Comparison of ENCODE assay signal across 25 cellular contexts in genomic region chrX:150085881-150086280, GRCh38.
DNase-seq lines count a peak whose midpoint lies in the region; ATAC-seq lines count a peak whose summit lies in the region.
"Had no signal": no experiment of that assay in that cellular context is flagged by ENCODE, and none has a peak within 500 bp of the region (broad histone marks: within the 10 kb centered on the region; RNA-seq: fewer than 3 reads in every experiment).

No MANE protein-coding gene starts in this region.

- no peaks in the 10 kb centered on the region for H3K79me1 ChIP-seq in mesenchymal stem cell (replicated peaks; ENCODE audit: low read length, poor library complexity, severe bottlenecking)

- H3K4ac ChIP-seq in mesenchymal stem cell (ENCODE audit: low read depth in 1 of 2, low read length in 2 of 2), result no peak overlapping the region

- H3K4me3 ChIP-seq in mesenchymal stem cell (ENCODE audit: insufficient read depth in 1 of 2, low read depth in 1 of 2, low read length in 2 of 2), result no peak overlapping the region
- H3K4me3 ChIP-seq: cardiac muscle cell, dorsolateral prefrontal cortex, left lung, mucosa of descending colon, smooth muscle cell had no signal

- H2BK12ac ChIP-seq in mesenchymal stem cell (ENCODE audit: low read length in 2 of 2), result no peak overlapping the region

- peak; percentile 24 for DNase-seq in Daoy (ENCODE audit: low read depth)
- peak; percentile 29 for DNase-seq in RPMI7951 (ENCODE audit: low read depth)
- DNase-seq in dermis blood vessel endothelial cell, result peak; percentile 68
- DNase-seq in mesenchymal stem cell, result no peak
- DNase-seq in NCI-H2171 treated with DMSO at 0.1 percent for 48 hours (lab: John Stamatoyannopoulos, UW), result no peak
- DNase-seq in activated naive CD4-positive, alpha-beta T cell treated with anti-CD3 and anti-CD28 coated beads, Interleukin-2, amount 50 U/mL, for 16 hours, result no peak
- DNase-seq: activated CD4-positive, alpha-beta T cell treated with anti-CD3 and anti-CD28 coated beads, Interleukin-2, amount 10 ng/mL, durations not matched to agents 24 days and 14 days; activated naive CD8-positive, alpha-beta T cell treated with anti-CD3 and anti-CD28 coated beads, Interleukin-2, amount 10 ng/mL, durations not matched to agents 7 days and 5 days; COR-L47; dorsolateral prefrontal cortex; glutamatergic neuron; left lung; MM.1S; mucosa of descending colon; NCI-H1436; NCI-H774; Right ventricle myocardium superior; stimulated activated CD4-positive, alpha-beta T cell treated with anti-CD3 and anti-CD28 coated beads, Interleukin-2, amount 100 ng/mL, for 48 hours; stimulated activated naive CD8-positive, alpha-beta T cell treated with anti-CD3 and anti-CD28 coated beads, Interleukin-15, Interleukin-2, amounts not matched to agents 100 U/mL and 50 U/mL, for 24 hours; T-helper 1 cell had no signal

- no peak overlapping the region for H2BK15ac ChIP-seq in mesenchymal stem cell (ENCODE audit: low read depth, poor library complexity, severe bottlenecking)

- H3K9me3 ChIP-seq in mesenchymal stem cell (ENCODE audit: control insufficient read depth, low read length), result no peaks in the 10 kb centered on the region
- H3K9me3 ChIP-seq: left lung, mucosa of descending colon had no signal

- H3K27ac ChIP-seq in mesenchymal stem cell (ENCODE audit: low read length, poor library complexity, severe bottlenecking), result no peak overlapping the region
- H3K27ac ChIP-seq: cardiac muscle cell, dorsolateral prefrontal cortex, left lung had no signal

- no peak overlapping the region for H2AFZ ChIP-seq in mesenchymal stem cell (ENCODE audit: low read depth, low read length)

- peaks cover 4% of the 10 kb centered on the region for H3K4me1 ChIP-seq in mesenchymal stem cell (ENCODE audit: control insufficient read depth, insufficient read depth, low read depth, low read length)
- H3K4me1 ChIP-seq: left lung had no signal

- H3K27me3 ChIP-seq in mesenchymal stem cell (ENCODE audit: control insufficient read depth in 1 of 2, insufficient read depth in 1 of 2, low read length in 2 of 2), result no peaks in the 10 kb centered on the region
- H3K27me3 ChIP-seq: cardiac muscle cell, left lung had no signal

- no peak overlapping the region for H4K8ac ChIP-seq in mesenchymal stem cell (ENCODE audit: low read length)

- no peak overlapping the region for H4K91ac ChIP-seq in mesenchymal stem cell (ENCODE audit: low read length)

- WGBS in mesenchymal stem cell, result no CpG with 5 or more reads among the region's 1 CpG

- no peak overlapping the region for H3K23ac ChIP-seq in mesenchymal stem cell (ENCODE audit: low read length in 2 of 2)

- H3K9ac ChIP-seq in mesenchymal stem cell (ENCODE audit: low read length), result no peak overlapping the region

- H2AK5ac ChIP-seq in mesenchymal stem cell (ENCODE audit: low read length, severe bottlenecking), result peak overlapping the region; percentile 24

- H3K36me3 ChIP-seq in mesenchymal stem cell (ENCODE audit: control insufficient read depth in 1 of 2, insufficient read depth in 2 of 2, low read depth in 1 of 2, low read length in 2 of 2), result no peaks in the 10 kb centered on the region
- H3K36me3 ChIP-seq: cardiac muscle cell, left lung had no signal

- no peak for ATAC-seq in HG02884 (IDR thresholded peaks at IDR 0.05; ENCODE audit: unreplicated experiment)
- no peak for ATAC-seq in HG02970 (IDR thresholded peaks at IDR 0.05; ENCODE audit: low FRiP score, unreplicated experiment)
- ATAC-seq: activated T-helper 17 cell treated with anti-CD3 and anti-CD28 coated beads, Interleukin-2, amount 50 U/mL, for 72 hours; left lung; mucosa of descending colon; stimulated activated naive CD8-positive, alpha-beta T cell treated with anti-CD3 and anti-CD28 coated beads, Interleukin-15, Interleukin-2, amounts not matched to agents 100 U/mL and 50 U/mL, for 24 hours had no signal

- H2BK120ac ChIP-seq in mesenchymal stem cell (ENCODE audit: low read depth, low read length), result no peak overlapping the region

- no peak overlapping the region for H2BK5ac ChIP-seq in mesenchymal stem cell (ENCODE audit: low read depth, low read length, poor library complexity, severe bottlenecking)

- H3K14ac ChIP-seq in mesenchymal stem cell (ENCODE audit: low read length in 2 of 2), result no peak overlapping the region

- H3K18ac ChIP-seq in mesenchymal stem cell (ENCODE audit: low read depth in 1 of 2, low read length in 2 of 2), result no peak overlapping the region

- no peak overlapping the region for H3K4me2 ChIP-seq in mesenchymal stem cell (ENCODE audit: low read length, poor library complexity, severe bottlenecking)
- H3K4me2 ChIP-seq: smooth muscle cell had no signal

Comparison
In these comparisons a context has a peak if more than half of its experiments do, and no peak if none do; other contexts are left out.
1. DNase-seq: peak in Daoy (single experiment), RPMI7951 (single experiment) and dermis blood vessel endothelial cell (single experiment); none in mesenchymal stem cell (single experiment), NCI-H2171 treated with DMSO at 0.1 percent for 48 hours (single experiment) and activated naive CD4-positive, alpha-beta T cell treated with anti-CD3 and anti-CD28 coated beads, Interleukin-2, amount 50 U/mL, for 16 hours (single experiment).